2 cellular contexts compared by ENCODE assay signal in the genomic region with DNA sequence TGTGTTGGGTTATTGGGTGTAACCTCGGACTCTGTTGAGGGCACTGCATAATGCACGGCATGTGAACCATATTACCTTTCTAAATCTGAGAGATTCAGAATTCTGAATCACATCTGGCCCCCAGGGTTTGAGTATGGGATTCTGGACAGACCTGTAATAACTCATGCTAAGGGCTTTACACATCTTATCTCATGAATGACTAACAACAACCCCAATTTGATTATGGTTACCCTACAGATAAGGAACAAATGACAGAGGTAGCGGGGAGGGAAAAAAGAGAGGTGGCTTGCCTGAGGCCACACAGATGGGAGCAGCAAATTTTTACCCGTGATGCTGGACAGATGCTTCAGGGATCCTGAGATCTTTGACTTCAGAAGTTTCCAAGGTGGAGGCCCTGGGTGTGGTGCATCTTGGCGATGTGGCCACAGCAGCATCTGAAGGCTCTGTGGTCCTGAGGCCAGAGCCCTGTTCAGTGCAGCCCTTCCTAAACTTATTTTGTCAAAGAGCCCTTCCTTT.
TF ChIP-seq lines count a peak whose summit lies in the region.

No MANE protein-coding gene starts in this region.

TF ChIP-seq in SK-N-SH, 30 proteins besides CTCF, POLR2A, EP300 and RAD21:
- TF ChIP-seq RFX5 (IDR thresholded peaks at IDR 0.05; ENCODE audit: low read length) (no peak), YY1 (IDR thresholded peaks at IDR 0.05; ENCODE audit: low read depth) (no peak), RCOR1 (IDR thresholded peaks at IDR 0.05; ENCODE audit: low read length) (peak; percentile 95), CHD2 (IDR thresholded peaks at IDR 0.05; ENCODE audit: low read length, partially characterized antibody) (peak; percentile 73), SIN3A (IDR thresholded peaks at IDR 0.05; ENCODE audit: borderline replicate concordance, low read depth, low read length) (no peak), MXI1 (IDR thresholded peaks at IDR 0.05; ENCODE audit: low read depth, low read length) (peak; percentile 50; the same call in 1 of the 2 replicates), GATA2 (CRISPR knock-in tag; IDR thresholded peaks at IDR 0.05) (peak; percentile 98), FOXJ3 (CRISPR knock-in tag; IDR thresholded peaks at IDR 0.05) (peak; percentile 76)
- TF ChIP-seq, protein P1, sequence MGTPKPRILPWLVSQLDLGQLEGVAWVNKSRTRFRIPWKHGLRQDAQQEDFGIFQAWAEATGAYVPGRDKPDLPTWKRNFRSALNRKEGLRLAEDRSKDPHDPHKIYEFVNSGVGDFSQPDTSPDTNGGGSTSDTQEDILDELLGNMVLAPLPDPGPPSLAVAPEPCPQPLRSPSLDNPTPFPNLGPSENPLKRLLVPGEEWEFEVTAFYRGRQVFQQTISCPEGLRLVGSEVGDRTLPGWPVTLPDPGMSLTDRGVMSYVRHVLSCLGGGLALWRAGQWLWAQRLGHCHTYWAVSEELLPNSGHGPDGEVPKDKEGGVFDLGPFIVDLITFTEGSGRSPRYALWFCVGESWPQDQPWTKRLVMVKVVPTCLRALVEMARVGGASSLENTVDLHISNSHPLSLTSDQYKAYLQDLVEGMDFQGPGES (IDR thresholded peaks at IDR 0.05; ENCODE audit: low read depth, low read length), result no peak
- TF ChIP-seq, protein P2, sequence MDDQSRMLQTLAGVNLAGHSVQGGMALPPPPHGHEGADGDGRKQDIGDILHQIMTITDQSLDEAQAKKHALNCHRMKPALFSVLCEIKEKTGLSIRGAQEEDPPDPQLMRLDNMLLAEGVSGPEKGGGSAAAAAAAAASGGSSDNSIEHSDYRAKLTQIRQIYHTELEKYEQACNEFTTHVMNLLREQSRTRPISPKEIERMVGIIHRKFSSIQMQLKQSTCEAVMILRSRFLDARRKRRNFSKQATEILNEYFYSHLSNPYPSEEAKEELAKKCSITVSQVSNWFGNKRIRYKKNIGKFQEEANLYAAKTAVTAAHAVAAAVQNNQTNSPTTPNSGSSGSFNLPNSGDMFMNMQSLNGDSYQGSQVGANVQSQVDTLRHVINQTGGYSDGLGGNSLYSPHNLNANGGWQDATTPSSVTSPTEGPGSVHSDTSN (IDR thresholded peaks at IDR 0.05), result no peak

TF ChIP-seq in K562, 482 proteins besides CTCF, POLR2A, EP300 and RAD21:
- TF ChIP-seq SREBF1 (IDR thresholded peaks at IDR 0.05; ENCODE audit: borderline replicate concordance, low read depth, low read length) (no peak), GATA2 (CRISPR knock-in tag; IDR thresholded peaks at IDR 0.05) (no peak), EGR1 (conservative IDR thresholded peaks at IDR 0.05) (0 out of 2 replicates have a peak, but pooled peaks have one; percentile 9), ERF (CRISPR knock-in tag; IDR thresholded peaks at IDR 0.05) (no peak), KDM1A (IDR thresholded peaks at IDR 0.05) (peak; percentile 48 to 61; a peak in 2 of 4 replicates), ZFX (CRISPR knock-in tag; IDR thresholded peaks at IDR 0.05) (no peak), MAFF (IDR thresholded peaks at IDR 0.05; ENCODE audit: low read length) (no peak), FOXM1 (IDR thresholded peaks at IDR 0.05; ENCODE audit: low read depth) (no peak), FOXM1 (CRISPR knock-in tag; IDR thresholded peaks at IDR 0.05; ENCODE audit: low read depth) (no peak), TEAD4 (IDR thresholded peaks at IDR 0.05; ENCODE audit: low read length) (no peak), TEAD4 (CRISPR knock-in tag; IDR thresholded peaks at IDR 0.05; ENCODE audit: borderline replicate concordance) (no peak), STAT5B (CRISPR knock-in tag; IDR thresholded peaks at IDR 0.05) (no peak), MAFK (IDR thresholded peaks at IDR 0.05; ENCODE audit: low read length) (no peak), ZNF707 (CRISPR knock-in tag; conservative IDR thresholded peaks at IDR 0.05) (no peak), XRCC5 (IDR thresholded peaks at IDR 0.05; ENCODE audit: low read depth, low read length) (no peak)
- TF ChIP-seq, protein P3, sequence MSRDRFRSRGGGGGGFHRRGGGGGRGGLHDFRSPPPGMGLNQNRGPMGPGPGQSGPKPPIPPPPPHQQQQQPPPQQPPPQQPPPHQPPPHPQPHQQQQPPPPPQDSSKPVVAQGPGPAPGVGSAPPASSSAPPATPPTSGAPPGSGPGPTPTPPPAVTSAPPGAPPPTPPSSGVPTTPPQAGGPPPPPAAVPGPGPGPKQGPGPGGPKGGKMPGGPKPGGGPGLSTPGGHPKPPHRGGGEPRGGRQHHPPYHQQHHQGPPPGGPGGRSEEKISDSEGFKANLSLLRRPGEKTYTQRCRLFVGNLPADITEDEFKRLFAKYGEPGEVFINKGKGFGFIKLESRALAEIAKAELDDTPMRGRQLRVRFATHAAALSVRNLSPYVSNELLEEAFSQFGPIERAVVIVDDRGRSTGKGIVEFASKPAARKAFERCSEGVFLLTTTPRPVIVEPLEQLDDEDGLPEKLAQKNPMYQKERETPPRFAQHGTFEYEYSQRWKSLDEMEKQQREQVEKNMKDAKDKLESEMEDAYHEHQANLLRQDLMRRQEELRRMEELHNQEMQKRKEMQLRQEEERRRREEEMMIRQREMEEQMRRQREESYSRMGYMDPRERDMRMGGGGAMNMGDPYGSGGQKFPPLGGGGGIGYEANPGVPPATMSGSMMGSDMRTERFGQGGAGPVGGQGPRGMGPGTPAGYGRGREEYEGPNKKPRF (IDR thresholded peaks at IDR 0.05; ENCODE audit: low read depth, low read length), result no peak
- TF ChIP-seq, protein P4, sequence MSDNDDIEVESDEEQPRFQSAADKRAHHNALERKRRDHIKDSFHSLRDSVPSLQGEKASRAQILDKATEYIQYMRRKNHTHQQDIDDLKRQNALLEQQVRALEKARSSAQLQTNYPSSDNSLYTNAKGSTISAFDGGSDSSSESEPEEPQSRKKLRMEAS (CRISPR knock-in tag; IDR thresholded peaks at IDR 0.05), result no peak
- TF ChIP-seq, protein P5, sequence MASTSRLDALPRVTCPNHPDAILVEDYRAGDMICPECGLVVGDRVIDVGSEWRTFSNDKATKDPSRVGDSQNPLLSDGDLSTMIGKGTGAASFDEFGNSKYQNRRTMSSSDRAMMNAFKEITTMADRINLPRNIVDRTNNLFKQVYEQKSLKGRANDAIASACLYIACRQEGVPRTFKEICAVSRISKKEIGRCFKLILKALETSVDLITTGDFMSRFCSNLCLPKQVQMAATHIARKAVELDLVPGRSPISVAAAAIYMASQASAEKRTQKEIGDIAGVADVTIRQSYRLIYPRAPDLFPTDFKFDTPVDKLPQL (IDR thresholded peaks at IDR 0.05; ENCODE audit: extremely low read depth, insufficient read length), result no peak
